ENCODE assay signal across 15 cellular contexts in genomic region chr1:8670371-8670818, GRCh38.
DNase-seq lines count a peak whose midpoint lies in the region; ATAC-seq and TF ChIP-seq lines count a peak whose summit lies in the region.
"Had no signal": no experiment of that assay in that cellular context is flagged by ENCODE, and none has a peak within 500 bp of the region (broad histone marks: within the 10 kb centered on the region; RNA-seq: fewer than 3 reads in every experiment).

No MANE protein-coding gene starts in this region.

- no peak overlapping the region for H3K4me3 Mint-ChIP-seq in mesothelial cell of epicardium
- H3K4me3 Mint-ChIP-seq: effector memory CD8-positive, alpha-beta T cell had no signal

- no peaks in the 10 kb centered on the region for H3K27me3 ChIP-seq in HUES48 (ENCODE audit: control insufficient read depth, insufficient read depth, low read length)

- peak overlapping the region; percentile 2 for H3K27ac Mint-ChIP-seq in mesothelial cell of epicardium
- H3K27ac Mint-ChIP-seq: effector memory CD8-positive, alpha-beta T cell had no signal

- no peaks in the 10 kb centered on the region for H3K27me3 Mint-ChIP-seq in mesothelial cell of epicardium (ENCODE audit: low read depth)
- H3K27me3 Mint-ChIP-seq: effector memory CD8-positive, alpha-beta T cell had no signal

- no peaks in the 10 kb centered on the region for H3K36me3 ChIP-seq in HUES48 (ENCODE audit: control insufficient read depth, insufficient read depth, low read length)

- in situ Hi-C loops in ACHN (cut with HindIII; ENCODE audit: low pct_ligation_motif_present, low pct_unique_long_range_greater_than_20kb, low sequenced_read_pairs) = no loop called here

- no peaks in the 10 kb centered on the region for H3K9me3 Mint-ChIP-seq in mesothelial cell of epicardium
- H3K9me3 Mint-ChIP-seq: effector memory CD8-positive, alpha-beta T cell had no signal

- peak overlapping the region; percentile 43 for H3K27ac ChIP-seq in HUES48 (ENCODE audit: low read depth, low read length)
- H3K27ac ChIP-seq: C4-2B had no signal

- ATAC-seq in HG03460 (IDR thresholded peaks at IDR 0.05; ENCODE audit: unreplicated experiment) = no peak
- ATAC-seq in HG02588 (IDR thresholded peaks at IDR 0.05; ENCODE audit: unreplicated experiment) = no peak
- ATAC-seq in HG03108 (IDR thresholded peaks at IDR 0.05; ENCODE audit: unreplicated experiment) = no peak
- ATAC-seq: effector memory CD8-positive, alpha-beta T cell had no signal

- H3K36me3 Mint-ChIP-seq in mesothelial cell of epicardium = no peaks in the 10 kb centered on the region

- H3K4me3 ChIP-seq in HUES48 (ENCODE audit: low read depth, low read length) = no peak overlapping the region

- TF ChIP-seq CTCF in mesothelial cell of epicardium (IDR thresholded peaks at IDR 0.05; ENCODE audit: unreplicated experiment) = no peak

- peaks cover 47% of the 10 kb centered on the region for H3K4me1 ChIP-seq in HUES48 (ENCODE audit: control insufficient read depth, insufficient read depth, low read length)

- H3K4me1 Mint-ChIP-seq in mesothelial cell of epicardium = peaks cover 53% of the 10 kb centered on the region

- no peak overlapping the region for H3K9ac ChIP-seq in HUES48 (ENCODE audit: low read depth, low read length)

- no peaks in the 10 kb centered on the region for H3K9me3 ChIP-seq in HUES48 (ENCODE audit: control insufficient read depth, insufficient read depth, low read length)

- DNase-seq in ACHN (peak; percentile 42), dermis blood vessel endothelial cell (peak; percentile 16), mesothelial cell of epicardium (ENCODE audit: low spot score in 2 of 2, unreplicated experiment in 2 of 2) (no peak), KG1 (lab: John Stamatoyannopoulos, UW) (no peak)
- DNase-seq: activated CD4-positive, alpha-beta T cell treated with anti-CD3 and anti-CD28 coated beads, Interleukin-2, amount 50 U/mL, for 4 hours; amniotic stem cell; effector memory CD8-positive, alpha-beta T cell; NCI-H1092; NCI-H748 treated with DMSO at 0.1 percent for 48 hours; stimulated activated CD4-positive, alpha-beta T cell treated with anti-CD3 and anti-CD28 coated beads, Interleukin-4, amount 100 ng/mL, for 1 hour had no signal

Comparison
In these comparisons a context has a peak if more than half of its experiments do, and no peak if none do; other contexts are left out.
1. DNase-seq: peak in ACHN (single experiment) and dermis blood vessel endothelial cell (single experiment); none in mesothelial cell of epicardium (0 of 2) and KG1 (single experiment).